Comparison of ENCODE assay signal across 8 cellular contexts in the genomic region with DNA sequence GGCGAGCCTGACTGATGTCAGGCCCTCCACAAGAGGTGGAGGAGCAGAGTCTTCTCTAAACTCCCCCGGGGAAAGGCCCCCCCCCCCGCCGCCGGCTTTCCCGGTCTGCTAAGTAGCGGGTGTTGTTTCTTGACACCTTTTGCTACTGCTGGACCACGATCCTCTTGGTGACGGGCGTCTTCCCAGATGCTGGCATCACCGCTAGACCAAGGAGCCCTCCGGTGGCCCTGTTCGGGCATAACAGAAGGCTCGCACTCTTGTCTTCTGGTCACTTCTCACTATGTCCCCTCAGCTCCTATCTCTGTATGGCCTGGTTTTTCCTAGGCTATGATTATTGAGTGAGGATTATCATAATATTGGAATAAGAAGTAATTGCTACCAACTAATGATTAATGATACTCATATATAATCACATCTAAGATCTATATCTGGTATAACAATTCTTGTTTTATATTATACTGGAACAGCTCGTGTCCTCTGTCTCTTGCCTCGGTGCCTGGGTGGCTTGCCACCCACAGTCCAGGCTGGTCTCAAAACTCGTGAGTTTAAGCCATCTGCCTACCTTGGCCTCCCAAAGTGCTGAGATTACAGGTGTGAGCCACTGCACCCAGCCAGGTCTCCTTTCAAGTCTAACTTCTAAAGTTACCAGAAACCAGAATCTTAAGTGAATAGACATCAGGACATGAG. TPM values are rescaled to one million over a fixed set of nuclear protein-coding genes. Genes with fewer than 3 reads are reported as not detected.
DNase-seq lines count a peak whose midpoint lies in the region; ATAC-seq, FAIRE-seq and TF ChIP-seq lines count a peak whose summit lies in the region.
"Not testable (repeated sequence)": the region's sequence is repeated elsewhere in the genome, so short reads cannot be mapped to it uniquely, and the experiment has no call there.

No MANE protein-coding gene starts in this region.

- H3K9me2 ChIP-seq in SK-N-SH: not testable (repeated sequence)

- POLR2A ChIA-PET in SK-N-SH (lab: Yijun Ruan, JAX); GM12878 (lab: Charles Lee): not testable (repeated sequence)

- H3K4me3 ChIP-seq in BLaER1; SK-N-SH (ENCODE audit: low read depth in 2 of 2, low read length in 1 of 2); GM12878; testis: not testable (repeated sequence)
- peak overlapping the region; percentile 46 for H3K4me3 ChIP-seq in fibroblast of the aortic adventitia (ENCODE audit: low read depth, low read length)

- not testable (repeated sequence) for H2AFZ ChIP-seq in SK-N-SH (ENCODE audit: low read depth); GM12878 (ENCODE audit: control insufficient read depth, low read depth, low read length)

- H3K79me2 ChIP-seq in SK-N-SH (ENCODE audit: insufficient read depth) (peaks cover 98% of the 10 kb centered on the region), GM12878 (ENCODE audit: control insufficient read depth, insufficient read depth, low read length) (peaks cover 69% of the 10 kb centered on the region)

- WGBS in SK-N-SH (ENCODE audit: low lambda C conversion rate): 62% methylated on average over 11 of the region's 17 CpGs
- 95% methylated on average over 15 of the region's 17 CpGs for WGBS in GM12878 (ENCODE audit: insufficient coverage, insufficient replicate concordance, low lambda C conversion rate, missing lambda C conversion rate)
- 65 to 81% methylated on average over 10 to 17 of the region's 17 CpGs for WGBS in testis, 2 donors

- H3K27me3 ChIP-seq in BLaER1; SK-N-SH (ENCODE audit: insufficient read depth); GM12878 (replicated peaks in 1 of 2; ENCODE audit: control insufficient read depth in 2 of 2, insufficient read depth in 2 of 2, low read length in 1 of 2); testis: not testable (repeated sequence)

- CTCF ChIA-PET in SK-N-SH (lab: Yijun Ruan, JAX) (interaction anchor here (1.3 kb wide), 1 partner anchor 93 kb away, joined by 3 read pairs; no protein-coding TSS in a partner anchor), GM12878 (lab: Yijun Ruan, JAX) (interaction anchor here (1.4 to 1.6 kb wide), 2 partner anchors 78 to 87 kb away, joined by 3 to 6 read pairs; no protein-coding TSS in a partner anchor)

- RAD21 ChIA-PET in GM12878 (lab: Charles Lee; ENCODE audit: unreplicated experiment): not testable (repeated sequence)

- H4K20me1 ChIP-seq in BLaER1: peaks cover 98% of the 10 kb centered on the region
- peaks cover 83% of the 10 kb centered on the region for H4K20me1 ChIP-seq in SK-N-SH (ENCODE audit: insufficient read depth)
- not testable (repeated sequence) for H4K20me1 ChIP-seq in GM12878 (ENCODE audit: control insufficient read depth, insufficient read depth)

- DNase-seq in GM13977 (ENCODE audit: low spot score); SK-N-SH; GM12878 (ENCODE audit: low read depth, low spot score): not testable (repeated sequence)
- DNase-seq in NCI-H1436 (lab: John Stamatoyannopoulos, UW) (peak; percentile 17), fibroblast of the aortic adventitia (ENCODE audit: low read depth) (peak; percentile 53), mucosa of gallbladder (ENCODE audit: low spot score) (peak; percentile 34), testis (peak; percentile 48)

- H3K4me2 ChIP-seq in BLaER1: peak overlapping the region; percentile 64
- H3K4me2 ChIP-seq in SK-N-SH; GM12878 (ENCODE audit: control insufficient read depth, insufficient read depth): not testable (repeated sequence)

- not testable (repeated sequence) for H3K27ac ChIP-seq in BLaER1; SK-N-SH (ENCODE audit: low read depth in 2 of 2, low read length in 1 of 2); GM12878 (ENCODE audit: control insufficient read depth, insufficient read depth); testis

- TF ChIP-seq POLR2A in GM12878 (IDR thresholded peaks at IDR 0.05; ENCODE audit: low read depth, low read length); testis (IDR thresholded peaks at IDR 0.05): not testable (repeated sequence)

- in situ Hi-C loops in GM13977 (cut with MboI; ENCODE audit: low pct_unique_long_range_greater_than_20kb, low sequenced_read_pairs, unreplicated experiment); GM12878 (cut with MboI): not testable (repeated sequence)

- not testable (repeated sequence) for FAIRE-seq in GM12878 (lab: Jason Lieb, UNC)

- H3K4me1 ChIP-seq in BLaER1 (peaks cover 74% of the 10 kb centered on the region), SK-N-SH (ENCODE audit: control insufficient read depth in 1 of 2, insufficient read depth in 2 of 2, low read depth in 1 of 2, low read length in 1 of 2) (peaks cover 5 to 10% of the 10 kb centered on the region in 2 experiments; a peak in 3 of 4 replicates)
- not testable (repeated sequence) for H3K4me1 ChIP-seq in GM12878 (ENCODE audit: control insufficient read depth, insufficient read depth, low read length); testis

- H3K36me3 ChIP-seq in BLaER1: peaks cover 83% of the 10 kb centered on the region
- peaks cover 37 to 59% of the 10 kb centered on the region in 2 experiments for H3K36me3 ChIP-seq in SK-N-SH (replicated peaks in 1 of 2; ENCODE audit: control insufficient read depth in 1 of 2, insufficient read depth in 2 of 2, low read length in 1 of 2)
- peaks cover 7 to 27% of the 10 kb centered on the region in 2 experiments for H3K36me3 ChIP-seq in GM12878 (ENCODE audit: control insufficient read depth in 2 of 2, insufficient read depth in 2 of 2, low read length in 1 of 2)
- not testable (repeated sequence) for H3K36me3 ChIP-seq in testis (ENCODE audit: low read depth, missing control alignments)

- not testable (repeated sequence) for H3K9me3 ChIP-seq in BLaER1; SK-N-SH; GM12878 (replicated peaks; ENCODE audit: control insufficient read depth, insufficient read depth, low read length); testis

- TF ChIP-seq RAD21 in SK-N-SH (IDR thresholded peaks at IDR 0.05; ENCODE audit: low read length) (peak; percentile 64), GM12878 (IDR thresholded peaks at IDR 0.05; ENCODE audit: insufficient read depth, low read depth, low read length) (peak; percentile 40; the same call in 1 of the 2 replicates)

- BruUV-seq in GM12878 (replicated peaks; lab: Mats Ljungman, UMichigan): not testable (repeated sequence)

- peak overlapping the region; percentile 54; the same call in 1 of the 2 replicates for H3K9ac ChIP-seq in BLaER1
- not testable (repeated sequence) for H3K9ac ChIP-seq in SK-N-SH; GM12878 (ENCODE audit: control insufficient read depth, insufficient read depth, low read length)

- TF ChIP-seq CTCF in GM13977 (IDR thresholded peaks at IDR 0.05; ENCODE audit: extremely low read depth, insufficient read depth, missing control alignments): peak; percentile 26
- peak; percentile 56 for TF ChIP-seq CTCF in SK-N-SH (IDR thresholded peaks at IDR 0.05)
- TF ChIP-seq CTCF in GM12878 (IDR thresholded peaks at IDR 0.05 in 2 of 3, conservative IDR thresholded peaks at IDR 0.05 in 1 of 3; ENCODE audit: control insufficient read depth in 2 of 3, extremely low read depth in 1 of 3, insufficient read depth in 1 of 3, low read depth in 3 of 3, low read length in 3 of 3): peak in 2 of 3 experiments; percentile 8 to 23; a peak in 2 of 6 replicates
- TF ChIP-seq CTCF in fibroblast of the aortic adventitia (IDR thresholded peaks at IDR 0.05; ENCODE audit: insufficient read depth, low read length): peak; percentile 38
- not testable (repeated sequence) for TF ChIP-seq CTCF in testis (IDR thresholded peaks at IDR 0.05)

- not testable (repeated sequence) for H3F3A ChIP-seq in SK-N-SH (replicated peaks; ENCODE audit: insufficient read depth)

- not testable (repeated sequence) for ATAC-seq in GM12878

- SMC1A ChIA-PET in GM12878 (lab: Charles Lee; ENCODE audit: uncharacterized antibody, unreplicated experiment): interaction anchor here (0.8 to 1.0 kb wide), 2 partner anchors 64 to 185 kb away, joined by 3 read pairs; no protein-coding TSS in a partner anchor

- intact Hi-C loops in GM12878 (cut with micrococcal nuclease; ENCODE audit: unreplicated experiment): loop anchor here (2.0 kb wide), 1 partner anchor 80 kb away; the partner anchor contains the start of gene TXNRD1
- intact Hi-C loops in testis (cut with DNase I; ENCODE audit: low total_unique reads): not testable (repeated sequence)

- TF ChIP-seq EP300 in SK-N-SH (IDR thresholded peaks at IDR 0.05; ENCODE audit: borderline replicate concordance in 1 of 2, low read depth in 1 of 2, low read length in 1 of 2); GM12878 (IDR thresholded peaks at IDR 0.05; ENCODE audit: borderline replicate concordance in 1 of 2, control insufficient read depth in 1 of 2, low read depth in 2 of 2, low read length in 2 of 2): not testable (repeated sequence)

RNA-seq across cellular contexts. Expression of gene EID3, which starts 9.2 kb away (rescaled TPM):
- polyA plus RNA-seq in SK-N-SH (2012; rRNA removed): 0.75 and 0.92 TPM in 2 replicates
- polyA plus RNA-seq in SK-N-SH (2012; cell fraction: cytosol; rRNA removed): 0.33 and 0.43 TPM in 2 replicates
- 3.8 and 4.5 TPM in 2 replicates for polyA plus RNA-seq in SK-N-SH (2012; cell fraction: nucleus; rRNA removed)
- total RNA-seq in GM12878 (2013; cell fraction: nucleolus; rRNA removed): 27.6 and 32.9 TPM in 2 replicates
- total RNA-seq in GM12878 (2014; rRNA removed): 4.1 and 5.0 TPM in 2 replicates
- 6.4 and 7.0 TPM in 2 replicates for total RNA-seq in GM12878 (2014; rRNA removed; fragmentation: Illumina TruSeq; extraction: Trizol)
- total RNA-seq in GM12878 (2021): 3.4 and 4.5 TPM in 2 replicates
- polyA plus RNA-seq in GM12878 (2011; ENCODE audit: low read depth): 3.2 TPM
- polyA plus RNA-seq in GM12878 (2011; rRNA removed): 0.86 and 0.92 TPM in 2 replicates
- 0.19 and 0.35 TPM in 2 replicates for polyA plus RNA-seq in GM12878 (2011; cell fraction: cytosol; rRNA removed)
- polyA plus RNA-seq in GM12878 (2011; cell fraction: nucleus; rRNA removed): 1.3 and 3.1 TPM in 2 replicates
- polyA plus RNA-seq in GM12878 (2012): 2.7 and 4.7 TPM in 2 replicates
- 3.8 and 4.9 TPM in 2 replicates for polyA plus RNA-seq in GM12878 (2014; fragmentation: Illumina TruSeq; extraction: Trizol)
- 1 to 10 TPM; 1.6 to 2.2 TPM for polyA plus RNA-seq in GM12878 (2014; fragmentation: Nextera tagmentation; extraction: Ambion mirVana)
- 3.8 and 6.0 TPM in 2 replicates for polyA plus RNA-seq in GM12878 (2014; rRNA removed)
- 1 to 10 TPM; 5.0 to 5.4 TPM for polyA plus RNA-seq in GM12878 (2016; fragmentation: Nextera tagmentation; extraction: Ambion mirVana)
- polyA minus RNA-seq in GM12878 (2011; rRNA and poly(A)+ RNA removed): 2.9 and 3.2 TPM in 2 replicates
- not detected in 2 replicates for polyA minus RNA-seq in GM12878 (2011; cell fraction: cytosol; rRNA and poly(A)+ RNA removed)
- polyA minus RNA-seq in GM12878 (2011; cell fraction: nucleus; rRNA and poly(A)+ RNA removed): 3.6 and 10.2 TPM in 2 replicates
- total RNA-seq in fibroblast of the aortic adventitia (ENCODE audit: low replicate concordance): 14.9 and 55.9 TPM in 2 replicates
- 3.9 TPM for total RNA-seq in mucosa of gallbladder
- 10 to 100 TPM; 59.3 to 63.0 TPM for total RNA-seq in testis
- polyA plus RNA-seq in testis (ENCODE audit: insufficient read depth, low read depth, low replicate concordance): 139 TPM
